Comparison of ENCODE assay signal across 8 cellular contexts in the genomic region with DNA sequence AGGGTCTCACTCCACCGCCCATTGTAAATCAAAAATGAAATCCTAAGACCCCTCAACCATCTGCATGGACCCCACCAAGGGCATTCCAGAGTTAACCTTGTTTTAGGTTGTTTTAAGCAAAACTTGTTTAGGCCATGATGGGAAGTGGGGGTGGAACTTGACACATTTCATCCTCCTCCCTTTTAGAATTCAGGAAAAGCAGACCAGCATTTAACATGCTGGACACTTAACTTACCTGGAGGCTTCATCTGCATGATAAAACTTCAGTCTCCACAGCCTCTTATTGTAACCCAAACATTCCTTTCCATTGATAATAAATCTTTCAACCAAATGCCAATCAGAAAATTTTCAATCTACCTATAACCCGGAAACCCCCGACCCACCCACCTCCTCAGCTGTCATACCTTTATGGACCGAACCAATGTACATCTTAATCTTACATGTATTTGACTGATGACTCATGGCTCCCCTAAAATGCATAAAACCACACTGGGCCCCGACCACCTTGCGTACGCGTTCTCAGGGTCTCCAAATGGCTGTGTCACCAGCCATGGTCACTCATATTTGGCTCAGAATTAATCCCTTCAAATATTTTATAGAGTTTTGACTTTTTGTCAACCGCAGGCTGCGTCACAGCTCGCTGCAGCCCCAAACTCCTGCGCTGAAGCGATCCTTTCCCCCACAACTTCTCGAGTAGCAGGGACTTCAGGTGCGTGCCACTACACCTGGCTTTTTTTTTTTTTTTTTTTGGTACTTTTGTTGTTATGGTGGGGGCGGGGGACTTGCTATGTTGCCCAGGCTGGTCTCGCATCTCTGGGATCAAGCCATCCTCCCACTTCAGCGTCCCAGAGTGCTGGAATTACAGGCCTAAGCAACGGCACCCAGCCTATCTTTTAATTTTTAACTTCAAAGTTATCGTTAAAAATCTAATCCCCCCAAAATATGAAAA. TPM values are rescaled to one million over a fixed set of nuclear protein-coding genes. Genes with fewer than 3 reads are reported as not detected.
DNase-seq lines count a peak whose midpoint lies in the region; ATAC-seq and TF ChIP-seq lines count a peak whose summit lies in the region.

No MANE protein-coding gene starts in this region.

- no peak overlapping the region for H2AFZ ChIP-seq in fibroblast of lung (ENCODE audit: low read length)

- H3K4me1 ChIP-seq in SJSA1 (replicated peaks) (peaks cover 13% of the 10 kb centered on the region), fibroblast of lung (ENCODE audit: control insufficient read depth, extremely low read depth, insufficient read depth, low read length) (peaks cover 5% of the 10 kb centered on the region), rectal smooth muscle tissue (ENCODE audit: control insufficient read depth, insufficient read depth, low read length) (peaks cover 6% of the 10 kb centered on the region)

- no peak for TF ChIP-seq CTCF in GM06990 (IDR thresholded peaks at IDR 0.05; ENCODE audit: insufficient read depth, low read length, poor library complexity, severe bottlenecking)
- no peak for TF ChIP-seq CTCF in fibroblast of lung (conservative IDR thresholded peaks at IDR 0.05 in 1 of 2, IDR thresholded peaks at IDR 0.05 in 1 of 2; ENCODE audit: low read depth in 1 of 2, low read length in 2 of 2)

- DNase-seq in GM06990 (ENCODE audit: extremely low read depth, insufficient read length), result no peak
- DNase-seq in SJSA1 (ENCODE audit: low read depth in 1 of 2, low spot score in 2 of 2), result no peak
- DNase-seq in fibroblast of lung (ENCODE audit: low read depth in 2 of 2), result no peak
- no peak for DNase-seq in NCI-H226
- DNase-seq in stimulated activated CD4-positive, alpha-beta T cell treated with anti-CD3 and anti-CD28 coated beads, Interleukin-2, amount 100 ng/mL, for 48 hours, result no peak
- DNase-seq in OCI-M2 (lab: John Stamatoyannopoulos, UW; ENCODE audit: unreplicated experiment), result no peak

- peak overlapping the region; percentile 84 for H3K4me2 ChIP-seq in fibroblast of lung (ENCODE audit: extremely low read depth, insufficient read depth, low read length)

- H3K27me3 ChIP-seq in GM06990 (replicated peaks; ENCODE audit: control insufficient read depth, insufficient read depth, low read length) (no peaks in the 10 kb centered on the region), SJSA1 (replicated peaks) (no peaks in the 10 kb centered on the region), fibroblast of lung (ENCODE audit: control insufficient read depth, insufficient read depth, low read length) (no peaks in the 10 kb centered on the region), rectal smooth muscle tissue (ENCODE audit: control insufficient read depth, insufficient read depth, low read length) (no peaks in the 10 kb centered on the region)

- H3K27ac ChIP-seq in SJSA1 (peak overlapping the region; percentile 98; the same call in 1 of the 2 replicates), fibroblast of lung (ENCODE audit: insufficient read depth, low read length) (peak overlapping the region; percentile 96), rectal smooth muscle tissue (ENCODE audit: low read depth, low read length) (peak overlapping the region; percentile 99)

- H3K9me3 ChIP-seq in SJSA1 (replicated peaks), result no peaks in the 10 kb centered on the region
- H3K9me3 ChIP-seq in fibroblast of lung (ENCODE audit: control insufficient read depth, insufficient read depth, low read depth, low read length), result no peaks in the 10 kb centered on the region

- ATAC-seq in HG03460 (IDR thresholded peaks at IDR 0.05; ENCODE audit: unreplicated experiment), result no peak

- peaks cover 11% of the 10 kb centered on the region for H3K36me3 ChIP-seq in GM06990 (ENCODE audit: control insufficient read depth, insufficient read depth, low read length)
- peaks cover 10% of the 10 kb centered on the region for H3K36me3 ChIP-seq in SJSA1
- H3K36me3 ChIP-seq in fibroblast of lung (ENCODE audit: control insufficient read depth, insufficient read depth, low read length), result no peaks in the 10 kb centered on the region
- peaks cover 9% of the 10 kb centered on the region for H3K36me3 ChIP-seq in rectal smooth muscle tissue (ENCODE audit: control insufficient read depth, insufficient read depth, low read length)

- H3K9ac ChIP-seq in fibroblast of lung (ENCODE audit: insufficient read depth, low read length), result peak overlapping the region; percentile 98
- no peak overlapping the region for H3K9ac ChIP-seq in rectal smooth muscle tissue (ENCODE audit: low read length)

- no peaks in the 10 kb centered on the region for H4K20me1 ChIP-seq in fibroblast of lung (ENCODE audit: control insufficient read depth, extremely low read depth, insufficient read depth, low read length)

- peaks cover 4% of the 10 kb centered on the region for H3K79me2 ChIP-seq in fibroblast of lung (ENCODE audit: control insufficient read depth, insufficient read depth, low read length)

- H3K4me3 ChIP-seq in GM06990 (replicated peaks; ENCODE audit: low read depth, low read length) (peak overlapping the region; percentile 80), SJSA1 (peak overlapping the region; percentile 89), fibroblast of lung (replicated peaks in 1 of 4; ENCODE audit: control extremely low read depth in 1 of 4, insufficient read depth in 1 of 4, low read depth in 3 of 4, low read length in 4 of 4) (peak overlapping the region; percentile 66 to 98 (median 83)), rectal smooth muscle tissue (ENCODE audit: low read length) (peak overlapping the region; percentile 78)

RNA-seq across cellular contexts. Expression of a gene that starts 0.9 kb away (rescaled TPM):
- 30.5 and 36.4 TPM in 2 replicates for total RNA-seq in SJSA1 (2014; rRNA removed; shearing (Covaris generic))
- 29.7 and 32.1 TPM in 2 replicates for total RNA-seq in fibroblast of lung
- 16.5 and 23.3 TPM in 2 replicates for polyA plus RNA-seq in fibroblast of lung
- polyA plus RNA-seq in fibroblast of lung (2012), result 15.1 and 19.0 TPM in 2 replicates
- polyA minus RNA-seq in fibroblast of lung (ENCODE audit: low replicate concordance), result 2.5 and 18.7 TPM in 2 replicates

RNA-seq across cellular contexts. Expression of a gene that starts 56.0 kb away (rescaled TPM):
- 27.2 and 32.9 TPM in 2 replicates for total RNA-seq in SJSA1 (2014; rRNA removed; shearing (Covaris generic))
- 45.7 and 49.7 TPM in 2 replicates for total RNA-seq in fibroblast of lung
- polyA plus RNA-seq in fibroblast of lung, result 26.3 and 26.5 TPM in 2 replicates
- 23.4 and 25.1 TPM in 2 replicates for polyA plus RNA-seq in fibroblast of lung (2012)
- 14.8 and 17.4 TPM in 2 replicates for polyA minus RNA-seq in fibroblast of lung (ENCODE audit: low replicate concordance)
